8 cellular contexts compared by ENCODE assay signal in genomic region chr15:55993804-55994539, GRCh38. TPM values are rescaled to one million over a fixed set of nuclear protein-coding genes. Genes with fewer than 3 reads are reported as not detected.
DNase-seq lines count a peak whose midpoint lies in the region; ATAC-seq and TF ChIP-seq lines count a peak whose summit lies in the region.

No MANE protein-coding gene starts in this region.

- H3K27me3 ChIP-seq in AG04450 (ENCODE audit: control insufficient read depth, insufficient read depth, low read length) (no peaks in the 10 kb centered on the region), adrenal gland (no peaks in the 10 kb centered on the region)

- DNase-seq in AG04450 (ENCODE audit: low read depth, low spot score) (peak; percentile 33), GM13976 (ENCODE audit: low spot score) (peak; percentile 34), NCI-H1105 (lab: John Stamatoyannopoulos, UW) (peak; percentile 46), adrenal gland (peak in 5 of 7 donors; percentile 52 to 74 (median 62)), hepatic stellate cell (ENCODE audit: low spot score) (peak; percentile 61), retina (peak; percentile 83)
- DNase-seq in stimulated activated CD4-positive, alpha-beta T cell treated with anti-CD3 and anti-CD28 coated beads, Interleukin-4, amount 100 ng/mL, for 4 hours, result no peak

- CTCF ChIA-PET in AG04450 (lab: Charles Lee), result interaction anchor here (0.7 to 2.7 kb wide), 11 partner anchors 8 to 435 kb away, joined by 3 to 16 read pairs (median 4); no protein-coding TSS in a partner anchor

- intact Hi-C loops in adrenal gland (cut with DNase I), result no loop called here

- no peak for ATAC-seq in HG03108 (IDR thresholded peaks at IDR 0.05; ENCODE audit: unreplicated experiment)

- 1 to 2% (median 2%) methylated on average over 21 to 41 of the region's 41 CpGs for WGBS in adrenal gland, 4 donors

- H3K27ac ChIP-seq in AG04450 (ENCODE audit: low read depth, low read length) (peak overlapping the region; percentile 86), adrenal gland (peak overlapping the region in 3 of 5 donors; percentile 80 to 95 (median 94))

- POLR2A ChIA-PET in AG04450 (lab: Yijun Ruan, JAX), result interaction anchor here (0.6 to 0.7 kb wide), 2 partner anchors 76 to 751 kb away, joined by 3 to 4 read pairs; no protein-coding TSS in a partner anchor

- in situ Hi-C loops in GM13976 (cut with MboI; ENCODE audit: low sequenced_read_pairs, unreplicated experiment), result no loop called here

- H3K4me3 ChIP-seq in AG04450 (ENCODE audit: low read depth, low read length) (peak overlapping the region; percentile 78), adrenal gland (peak overlapping the region in 2 of 4 donors; percentile 81 to 99)

- H3K9me3 ChIP-seq in AG04450 (ENCODE audit: control insufficient read depth, insufficient read depth, low read length) (no peaks in the 10 kb centered on the region), adrenal gland (replicated peaks in 1 of 3) (no peaks in the 10 kb centered on the region)

- peaks cover 0 to 14% of the 10 kb centered on the region in 2 donors for H3K4me1 ChIP-seq in adrenal gland (replicated peaks in 1 of 2)

- no peaks in the 10 kb centered on the region for H3K36me3 ChIP-seq in adrenal gland (replicated peaks in 1 of 2)

- TF ChIP-seq POLR2A in adrenal gland (IDR thresholded peaks at IDR 0.05), result no peak

- peak; percentile 33 for TF ChIP-seq CTCF in AG04450 (IDR thresholded peaks at IDR 0.05; ENCODE audit: low read depth, low read length)
- TF ChIP-seq CTCF in GM13976 (IDR thresholded peaks at IDR 0.05; ENCODE audit: borderline replicate concordance, control extremely low read depth, extremely low read depth, insufficient read depth, missing control alignments), result no peak
- TF ChIP-seq CTCF in adrenal gland (IDR thresholded peaks at IDR 0.05), result no peak

RNA-seq across cellular contexts. Expression of gene NEDD4, which starts 0.6 kb away (rescaled TPM):
- 41.7 and 57.8 TPM in 2 replicates for polyA plus RNA-seq in AG04450 (2011; rRNA removed)
- polyA minus RNA-seq in AG04450 (2011; rRNA and poly(A)+ RNA removed), result 40.0 and 65.7 TPM in 2 replicates
- total RNA-seq in adrenal gland, result 10 to 100 TPM in 4 of 8 donors, 1 to 10 TPM in 4; 5.9 to 20.5 (median 10.7) TPM
- polyA plus RNA-seq in adrenal gland, result 1 to 10 TPM; 2.5 to 9.6 (median 3.2) TPM

Comparison
In these comparisons a context has a peak if more than half of its experiments do, and no peak if none do; other contexts are left out.
1. DNase-seq: peak in AG04450 (single experiment), GM13976 (single experiment), NCI-H1105 (single experiment), adrenal gland (5 of 7), hepatic stellate cell (single experiment) and retina (single experiment); none in stimulated activated CD4-positive, alpha-beta T cell treated with anti-CD3 and anti-CD28 coated beads, Interleukin-4, amount 100 ng/mL, for 4 hours (0 of 2).